ENCODE assay signal across 13 cellular contexts in genomic region chr3:73070675-73071575, GRCh38. TPM values are rescaled to one million over a fixed set of nuclear protein-coding genes. Genes with fewer than 3 reads are reported as not detected.
A peak's percentile ranks its signal among the peaks of the same experiment; 100 is the strongest.
DNase-seq lines count a peak whose midpoint lies in the region; ATAC-seq, FAIRE-seq and TF ChIP-seq lines count a peak whose summit lies in the region.
"Had no signal": no experiment of that assay in that cellular context is flagged by ENCODE, and none has a peak within 500 bp of the region (broad histone marks: within the 10 kb centered on the region; RNA-seq: fewer than 3 reads in every experiment).

No MANE protein-coding gene starts in this region.

- H3K4me1 Mint-ChIP-seq in GM23338 (peaks cover 30% of the 10 kb centered on the region), astrocyte (ENCODE audit: low read depth, unreplicated experiment) (peaks cover 23% of the 10 kb centered on the region)
- H3K4me1 Mint-ChIP-seq: naive B cell had no signal

- no peak overlapping the region for H3K4me3 Mint-ChIP-seq in GM23338
- no peak overlapping the region for H3K4me3 Mint-ChIP-seq in astrocyte (ENCODE audit: unreplicated experiment)
- H3K4me3 Mint-ChIP-seq: naive B cell had no signal

- H3K36me3 Mint-ChIP-seq in GM23338 (ENCODE audit: low read depth), result peaks cover 8% of the 10 kb centered on the region; the same call in 2 of the 3 replicates
- peaks cover 2% of the 10 kb centered on the region for H3K36me3 Mint-ChIP-seq in astrocyte (ENCODE audit: low read depth, unreplicated experiment)
- H3K36me3 Mint-ChIP-seq: naive B cell had no signal

- no peak overlapping the region for H3K23ac ChIP-seq in mesendoderm (ENCODE audit: low read length)

- H3K9me2 ChIP-seq in GM23338 (ENCODE audit: insufficient read depth), result no peaks in the 10 kb centered on the region

- no peak overlapping the region for H3K56ac ChIP-seq in mesendoderm (ENCODE audit: low read length)

- no peak overlapping the region for H2BK15ac ChIP-seq in mesendoderm (replicated peaks; ENCODE audit: low read depth)

- H3K4me1 ChIP-seq in GM23338 (ENCODE audit: insufficient read depth) (peaks cover 23% of the 10 kb centered on the region), astrocyte (ENCODE audit: insufficient read depth, low read length) (peaks cover 10% of the 10 kb centered on the region), mesendoderm (ENCODE audit: control insufficient read depth, low read depth, low read length) (no peaks in the 10 kb centered on the region), HAP-1 (peaks cover 5% of the 10 kb centered on the region; the same call in 1 of the 2 replicates)
- H3K4me1 ChIP-seq: uterus had no signal

- peak overlapping the region; percentile 70 for H3K27ac ChIP-seq in GM23338 (ENCODE audit: low read depth)
- H3K27ac ChIP-seq in astrocyte (ENCODE audit: low read depth, low read length), result peak overlapping the region; percentile 65
- no peak overlapping the region for H3K27ac ChIP-seq in mesendoderm (ENCODE audit: low read depth, low read length)
- H3K27ac ChIP-seq: skin epidermis, uterus had no signal

- no peak overlapping the region for H4K5ac ChIP-seq in mesendoderm (ENCODE audit: low read length)

- no peak overlapping the region for H2BK5ac ChIP-seq in mesendoderm (ENCODE audit: low read length)

- H3K27ac Mint-ChIP-seq in GM23338, result peak overlapping the region; percentile 71
- no peak overlapping the region for H3K27ac Mint-ChIP-seq in astrocyte (ENCODE audit: unreplicated experiment)

- 0 out of 2 replicates have a peak, but pooled peaks cover 5% of the 10 kb centered on the region for H3F3A ChIP-seq in GM23338 (replicated peaks; ENCODE audit: low read depth)

- H3K9me3 ChIP-seq in astrocyte (ENCODE audit: insufficient read depth, low read depth, low read length) (no peaks in the 10 kb centered on the region), HAP-1 (no peaks in the 10 kb centered on the region)
- H3K9me3 ChIP-seq: uterus had no signal

- TF ChIP-seq CTCF in AG10803 (conservative IDR thresholded peaks at IDR 0.05; ENCODE audit: low read length) (no peak), GM23338 (conservative IDR thresholded peaks at IDR 0.05; ENCODE audit: low read depth in 2 of 2) (no peak), astrocyte (IDR thresholded peaks at IDR 0.05; ENCODE audit: insufficient read depth, low read depth, low read length) (no peak)

- H3K79me2 ChIP-seq in GM23338 (replicated peaks; ENCODE audit: insufficient read depth) (no peaks in the 10 kb centered on the region), astrocyte (ENCODE audit: insufficient read depth, low read length) (peaks cover 5% of the 10 kb centered on the region), mesendoderm (ENCODE audit: control insufficient read depth, insufficient read depth, low read length) (no peaks in the 10 kb centered on the region)

- no peak overlapping the region for H4K8ac ChIP-seq in mesendoderm (ENCODE audit: low read depth, low read length)

- ATAC-seq in GM23338, result peak; percentile 74

- H3K27me3 ChIP-seq in GM23338 (ENCODE audit: insufficient read depth) (no peaks in the 10 kb centered on the region), astrocyte (ENCODE audit: insufficient read depth, low read length) (no peaks in the 10 kb centered on the region), mesendoderm (ENCODE audit: insufficient read depth, low read length, poor library complexity) (no peaks in the 10 kb centered on the region), HAP-1 (ENCODE audit: low read depth) (no peaks in the 10 kb centered on the region)
- H3K27me3 ChIP-seq: uterus had no signal

- no peaks in the 10 kb centered on the region for H3K79me1 ChIP-seq in mesendoderm (ENCODE audit: low read length)

- in situ Hi-C loops in HAP-1 (cut with MboI; ENCODE audit: low sequenced_read_pairs), result loop anchor here (10.0 kb wide), 1 partner anchor 126 kb away; no protein-coding TSS in a partner anchor

- H3K18ac ChIP-seq in mesendoderm (ENCODE audit: low read length), result peak overlapping the region; percentile 39

- H2AFZ ChIP-seq in GM23338 (no peak overlapping the region), astrocyte (ENCODE audit: low read depth, low read length) (no peak overlapping the region)

- DNase-seq in AG10803 (ENCODE audit: low read depth) (peak; percentile 97), GM23338 (ENCODE audit: low spot score) (no peak), astrocyte (ENCODE audit: low read depth) (peak; percentile 87), mesendoderm (no peak), frontal cortex (ENCODE audit: low spot score in 2 of 2) (no peak), HAP-1 (ENCODE audit: low spot score in 2 of 2) (no peak)
- no peak for DNase-seq in activated CD4-positive, alpha-beta T cell treated with anti-CD3 and anti-CD28 coated beads, Interleukin-2, amount 50 U/mL, for 1 hour
- no peak for DNase-seq in stimulated activated CD4-positive, alpha-beta T cell treated with anti-CD3 and anti-CD28 coated beads, Interleukin-4, amount 100 ng/mL, for 24 hours
- DNase-seq: naive B cell, NCI-H146, uterus had no signal

- H3K36me3 ChIP-seq in GM23338 (ENCODE audit: insufficient read depth), result no peaks in the 10 kb centered on the region
- peaks cover 10% of the 10 kb centered on the region for H3K36me3 ChIP-seq in astrocyte (ENCODE audit: insufficient read depth, low read length)
- H3K36me3 ChIP-seq in mesendoderm (ENCODE audit: control insufficient read depth, insufficient read depth, low read length), result no peaks in the 10 kb centered on the region
- peaks cover 12% of the 10 kb centered on the region for H3K36me3 ChIP-seq in HAP-1 (replicated peaks)
- H3K36me3 ChIP-seq: uterus had no signal

- no CpG with 5 or more reads among the region's 6 CpGs for WGBS in mesendoderm (ENCODE audit: extremely low coverage, insufficient coverage, low lambda C conversion rate)

- H3K27me3 Mint-ChIP-seq in GM23338 (ENCODE audit: insufficient read depth, low read depth, poor library complexity), result no peaks in the 10 kb centered on the region
- no peaks in the 10 kb centered on the region for H3K27me3 Mint-ChIP-seq in astrocyte (ENCODE audit: low read depth, unreplicated experiment)
- H3K27me3 Mint-ChIP-seq: naive B cell had no signal

- no peak overlapping the region for H3K4me3 ChIP-seq in AG10803 (ENCODE audit: low read length)
- no peak overlapping the region for H3K4me3 ChIP-seq in GM23338
- H3K4me3 ChIP-seq in astrocyte (ENCODE audit: insufficient read depth, low read depth, low read length), result no peak overlapping the region
- no peak overlapping the region for H3K4me3 ChIP-seq in mesendoderm (ENCODE audit: low read length)
- H3K4me3 ChIP-seq in HAP-1, result no peak overlapping the region
- H3K4me3 ChIP-seq: skin epidermis, uterus had no signal

- peak overlapping the region; percentile 31 for H3K9ac ChIP-seq in astrocyte (ENCODE audit: low read length)
- no peak overlapping the region for H3K9ac ChIP-seq in mesendoderm (ENCODE audit: low read length)

- H2AK5ac ChIP-seq in mesendoderm (ENCODE audit: low read length), result no peak overlapping the region

- H3K9me3 Mint-ChIP-seq in GM23338 (no peaks in the 10 kb centered on the region; the same call in 2 of the 3 replicates), astrocyte (ENCODE audit: unreplicated experiment) (no peaks in the 10 kb centered on the region)
- H3K9me3 Mint-ChIP-seq: naive B cell had no signal

- no peak overlapping the region for H2BK120ac ChIP-seq in mesendoderm (ENCODE audit: low read depth, low read length)

- H3K4me2 ChIP-seq in GM23338 (peak overlapping the region; percentile 24; the same call in 1 of the 2 replicates), astrocyte (ENCODE audit: low read length) (peak overlapping the region; percentile 46), mesendoderm (ENCODE audit: low read length) (no peak overlapping the region)

- FAIRE-seq in astrocyte (lab: Jason Lieb, UNC), result peak; percentile 78
- FAIRE-seq in frontal cortex (lab: Jason Lieb, UNC), result no peak
- FAIRE-seq: endothelial cell of umbilical vein had no signal

- H3K4ac ChIP-seq in mesendoderm (ENCODE audit: low read depth, low read length), result no peak overlapping the region

- H4K20me1 ChIP-seq in GM23338 (replicated peaks; ENCODE audit: insufficient read depth), result no peaks in the 10 kb centered on the region
- peaks cover 10% of the 10 kb centered on the region for H4K20me1 ChIP-seq in astrocyte (ENCODE audit: insufficient read depth, low read length)

TF ChIP-seq in GM23338, 12 proteins besides CTCF, POLR2A, EP300 and RAD21 (continues in another document):
- TF ChIP-seq POLR2AphosphoS5 (IDR thresholded peaks at IDR 0.05; ENCODE audit: low read depth) (peak; percentile 24; the same call in 1 of the 2 replicates), ZNF114 (CRISPR knock-in tag; IDR thresholded peaks at IDR 0.05) (no peak), JUNB (IDR thresholded peaks at IDR 0.05; ENCODE audit: unreplicated experiment) (no peak), EZH2phosphoT487 (IDR thresholded peaks at IDR 0.05; ENCODE audit: unreplicated experiment) (no peak), EZH2 (IDR thresholded peaks at IDR 0.05; ENCODE audit: low read depth, unreplicated experiment) (no peak)

RNA-seq across cellular contexts. Expression of gene EBLN2, which starts 9.5 kb away (rescaled TPM):
- 9.3 and 9.9 TPM in 2 replicates for total RNA-seq in GM23338 (2014; rRNA removed; shearing (Covaris generic))
- 4.7 and 5.1 TPM in 2 replicates for polyA plus RNA-seq in GM23338 (2016; fragmentation: Nextera tagmentation; extraction: Ambion mirVana)
- total RNA-seq in astrocyte (3.1 TPM in 2 replicates), frontal cortex (3.7 TPM)
- polyA plus RNA-seq in mesendoderm (2013, experiment 1 of 2), result 2.6 TPM
- polyA plus RNA-seq in mesendoderm (2013, experiment 2 of 2), result 2.4 TPM

Comparison
In these comparisons a context has a peak if more than half of its experiments do, and no peak if none do; other contexts are left out.
1. DNase-seq: peak in AG10803 (single experiment) and astrocyte (single experiment); none in GM23338 (single experiment), mesendoderm (single experiment), frontal cortex (0 of 2), activated CD4-positive, alpha-beta T cell treated with anti-CD3 and anti-CD28 coated beads, Interleukin-2, amount 50 U/mL, for 1 hour (single experiment), HAP-1 (0 of 2) and stimulated activated CD4-positive, alpha-beta T cell treated with anti-CD3 and anti-CD28 coated beads, Interleukin-4, amount 100 ng/mL, for 24 hours (single experiment).